8 cellular contexts compared by ENCODE assay signal in the genomic region with DNA sequence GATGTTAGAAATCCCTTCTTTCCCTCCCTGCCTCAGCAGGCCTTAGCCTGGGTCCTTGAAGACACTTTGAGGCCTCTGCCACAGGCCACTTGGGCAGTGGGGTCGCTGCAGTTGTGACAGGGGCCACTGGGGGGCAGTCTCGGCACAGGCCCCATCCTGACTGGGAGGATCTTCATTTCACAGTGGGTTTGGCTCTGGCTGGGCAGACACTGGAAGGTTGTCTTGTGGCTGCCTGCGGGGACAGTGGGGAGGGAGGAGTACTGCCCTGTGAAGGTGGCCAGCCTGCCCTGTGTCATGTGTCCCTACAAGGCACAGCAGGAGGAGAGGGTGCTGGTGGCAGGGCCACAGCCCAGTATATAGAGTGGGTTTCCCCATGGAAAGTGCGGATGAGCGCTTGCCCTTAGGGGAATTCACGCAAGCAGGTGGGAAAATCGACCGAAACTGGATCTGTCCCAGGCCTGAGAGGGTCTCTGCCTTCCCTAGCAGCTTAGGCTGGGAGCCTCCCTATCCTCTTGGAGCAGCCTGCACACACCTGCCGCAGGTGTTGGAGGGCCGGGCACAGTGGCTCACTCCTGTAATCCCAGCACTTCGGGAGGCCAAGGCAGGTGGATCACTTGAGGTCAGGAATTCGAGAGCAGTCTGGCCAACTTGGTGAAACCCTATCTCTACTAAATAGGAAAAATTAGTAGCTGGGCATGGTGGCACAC. TPM values are rescaled to one million over a fixed set of nuclear protein-coding genes. Genes with fewer than 3 reads are reported as not detected.
A peak's percentile ranks its signal among the peaks of the same experiment; 100 is the strongest.
DNase-seq lines count a peak whose midpoint lies in the region; ATAC-seq, FAIRE-seq and TF ChIP-seq lines count a peak whose summit lies in the region.

No MANE protein-coding gene starts in this region.

- H3F3A ChIP-seq in DOHH2 (ENCODE audit: control insufficient read depth, insufficient read depth) = no peaks in the 10 kb centered on the region

- H3K79me2 ChIP-seq in DOHH2 (ENCODE audit: control insufficient read depth, low read length) (no peaks in the 10 kb centered on the region), astrocyte (ENCODE audit: insufficient read depth, low read length) (no peaks in the 10 kb centered on the region)

- H3K4me1 ChIP-seq in DOHH2 (ENCODE audit: control insufficient read depth, low read length) (no peaks in the 10 kb centered on the region), astrocyte (ENCODE audit: insufficient read depth, low read length) (no peaks in the 10 kb centered on the region)

- no peak overlapping the region for H2AFZ ChIP-seq in astrocyte (ENCODE audit: low read depth, low read length)

- no peak overlapping the region for H3K4me2 ChIP-seq in DOHH2 (ENCODE audit: low read length)
- no peak overlapping the region for H3K4me2 ChIP-seq in astrocyte (ENCODE audit: low read length)

- FAIRE-seq in astrocyte (lab: Jason Lieb, UNC) = no peak

- H3K4me1 Mint-ChIP-seq in T-helper 17 cell (peaks cover 3% of the 10 kb centered on the region), astrocyte (ENCODE audit: low read depth, unreplicated experiment) (no peaks in the 10 kb centered on the region)

- H3K36me3 ChIP-seq in DOHH2 (ENCODE audit: control insufficient read depth, low read length) (peaks cover 83% of the 10 kb centered on the region), astrocyte (ENCODE audit: insufficient read depth, low read length) (peaks cover 6% of the 10 kb centered on the region)

- ATAC-seq in T-helper 17 cell = peak; percentile 81
- no peak for ATAC-seq in GM18870 (IDR thresholded peaks at IDR 0.05; ENCODE audit: unreplicated experiment)
- ATAC-seq in HG03457 (IDR thresholded peaks at IDR 0.05; ENCODE audit: unreplicated experiment) = no peak

- TF ChIP-seq CTCF in DOHH2 (IDR thresholded peaks at IDR 0.05; ENCODE audit: low read depth, low read length, poor library complexity, severe bottlenecking) = peak; percentile 97
- peak; percentile 82 for TF ChIP-seq CTCF in astrocyte (IDR thresholded peaks at IDR 0.05; ENCODE audit: insufficient read depth, low read depth, low read length)

- H3K27me3 Mint-ChIP-seq in T-helper 17 cell (no peaks in the 10 kb centered on the region), astrocyte (ENCODE audit: low read depth, unreplicated experiment) (no peaks in the 10 kb centered on the region)

- H3K4me3 ChIP-seq in DOHH2 (ENCODE audit: low read length) (no peak overlapping the region), astrocyte (ENCODE audit: insufficient read depth, low read depth, low read length) (no peak overlapping the region)

- H3K9me2 ChIP-seq in DOHH2 (replicated peaks; ENCODE audit: control insufficient read depth, low read length) = no peaks in the 10 kb centered on the region

- no peak overlapping the region for H3K9ac ChIP-seq in astrocyte (ENCODE audit: low read length)

- H3K4me3 Mint-ChIP-seq in T-helper 17 cell (no peak overlapping the region), astrocyte (ENCODE audit: unreplicated experiment) (no peak overlapping the region)

- H3K9me3 ChIP-seq in DOHH2 (ENCODE audit: control insufficient read depth, insufficient read depth, low read length) (no peaks in the 10 kb centered on the region), T-helper 17 cell (ENCODE audit: control insufficient read depth, low read length, poor library complexity, severe bottlenecking) (no peaks in the 10 kb centered on the region), astrocyte (ENCODE audit: insufficient read depth, low read depth, low read length) (no peaks in the 10 kb centered on the region)

- no peaks in the 10 kb centered on the region; the same call in 1 of the 2 replicates for H4K20me1 ChIP-seq in DOHH2 (ENCODE audit: control insufficient read depth, insufficient read depth, low read depth, low read length)
- peaks cover 35% of the 10 kb centered on the region for H4K20me1 ChIP-seq in astrocyte (ENCODE audit: insufficient read depth, low read length)

- H3K27ac Mint-ChIP-seq in T-helper 17 cell (peak overlapping the region; percentile 72), astrocyte (ENCODE audit: unreplicated experiment) (no peak overlapping the region)

- peak; percentile 98 for DNase-seq in HuH-7 (ENCODE audit: low spot score)
- DNase-seq in T-helper 17 cell = peak; percentile 31 to 58 (median 33)
- peak; percentile 6 for DNase-seq in astrocyte (ENCODE audit: low read depth)
- peak; percentile 95 for DNase-seq in hepatic stellate cell (ENCODE audit: low spot score)
- peak; percentile 63 for DNase-seq in stimulated activated CD4-positive, alpha-beta T cell treated with anti-CD3 and anti-CD28 coated beads, Interleukin-12 subunit alpha, Interleukin-12 subunit beta, amount 100 ng/mL, for 4 hours

- H3K27ac ChIP-seq in DOHH2 (ENCODE audit: low read depth, low read length) (no peak overlapping the region), astrocyte (ENCODE audit: low read depth, low read length) (no peak overlapping the region)

- H3K9me3 Mint-ChIP-seq in astrocyte (ENCODE audit: unreplicated experiment) = no peaks in the 10 kb centered on the region

- no peaks in the 10 kb centered on the region for H3K27me3 ChIP-seq in DOHH2 (ENCODE audit: control insufficient read depth, low read length)
- H3K27me3 ChIP-seq in astrocyte (ENCODE audit: insufficient read depth, low read length) = no peaks in the 10 kb centered on the region

- H3K36me3 Mint-ChIP-seq in T-helper 17 cell (ENCODE audit: low read depth) (peaks cover 5% of the 10 kb centered on the region), astrocyte (ENCODE audit: low read depth, unreplicated experiment) (peaks cover 18% of the 10 kb centered on the region)

RNA-seq across cellular contexts. Expression of a gene that starts 28.8 kb away (rescaled TPM):
- total RNA-seq in T-helper 17 cell (1 to 10 TPM in 1 of 2 donors, under 1 TPM in 1; 0.86 to 1.5 TPM), astrocyte (2.2 and 3.4 TPM in 2 replicates)

RNA-seq across cellular contexts. Expression of a gene that starts 46.8 kb away (rescaled TPM):
- total RNA-seq in T-helper 17 cell = 10 to 100 TPM; 39.1 to 40.9 TPM
- total RNA-seq in astrocyte = 30.1 and 35.0 TPM in 2 replicates

Comparison
In these comparisons a context has a peak if more than half of its experiments do, and no peak if none do; other contexts are left out.
1. DNase-seq: peak in every context shown above with its lines; median percentile 98 in HuH-7; 95 in hepatic stellate cell; 63 in stimulated activated CD4-positive, alpha-beta T cell treated with anti-CD3 and anti-CD28 coated beads, Interleukin-12 subunit alpha, Interleukin-12 subunit beta, amount 100 ng/mL, for 4 hours; 33 in T-helper 17 cell; 6 in astrocyte.